In genomic region chr2:158457826-158458616, GRCh38 we compare ENCODE assay signal across 1 cellular context.
TF ChIP-seq lines count a peak whose summit lies in the region.

No MANE protein-coding gene starts in this region.

TF ChIP-seq in IMR-90, 13 proteins besides CTCF, POLR2A, EP300 and RAD21 (continued from another document):
- TF ChIP-seq USF2 (IDR thresholded peaks at IDR 0.05; ENCODE audit: low read depth, low read length), result no peak
